ENCODE assay signal across 8 cellular contexts in the genomic region with DNA sequence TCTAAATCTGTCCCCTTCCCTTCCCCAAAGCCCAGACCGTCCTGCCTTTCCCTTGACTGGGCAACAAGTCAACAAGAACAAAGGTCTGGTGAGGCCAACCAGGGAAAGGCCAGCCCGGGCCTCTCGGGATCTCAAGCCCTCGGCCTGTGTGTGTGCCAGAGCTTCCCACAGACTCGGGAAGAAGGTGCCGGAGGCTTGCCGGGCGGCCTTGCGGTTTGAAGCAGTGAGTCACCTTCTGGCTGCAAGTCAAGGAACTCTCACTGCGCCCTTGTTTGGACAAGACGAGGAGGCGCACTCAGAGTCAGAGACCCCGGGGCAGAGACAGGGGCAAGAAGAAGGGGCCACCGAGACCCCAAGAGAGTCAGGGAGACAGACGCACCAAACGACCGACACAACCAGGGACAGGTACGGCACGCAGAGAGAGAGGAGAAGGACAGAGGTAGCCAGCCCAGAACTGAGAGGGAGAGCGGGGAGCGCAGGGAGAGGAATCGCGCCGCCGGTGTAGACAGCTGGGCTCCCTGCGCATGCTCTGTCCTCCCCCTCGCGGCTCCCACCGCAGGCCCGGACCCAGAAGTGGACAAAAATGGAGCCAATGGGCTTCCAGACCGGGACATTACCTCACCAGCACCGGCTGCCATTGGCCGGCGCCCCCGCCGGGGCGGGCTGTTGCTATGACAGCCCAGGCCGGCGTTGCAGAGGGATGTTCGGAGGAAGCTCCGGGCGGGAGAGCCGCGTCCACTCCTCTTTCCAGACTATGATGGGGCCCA.
DNase-seq lines count a peak whose midpoint lies in the region; ATAC-seq, FAIRE-seq and TF ChIP-seq lines count a peak whose summit lies in the region.

No MANE protein-coding gene starts in this region.

- peak in 1 of 3 experiments; percentile 2; a peak in 1 of 4 replicates for TF ChIP-seq CTCF in H1 (IDR thresholded peaks at IDR 0.05; ENCODE audit: control extremely low read depth in 1 of 3, insufficient read depth in 1 of 3, low read depth in 1 of 3, low read length in 3 of 3)

- TF ChIP-seq EP300 in H1 (IDR thresholded peaks at IDR 0.05; ENCODE audit: borderline replicate concordance in 1 of 2, low read depth in 2 of 2, low read length in 2 of 2), result no peak

- no peaks in the 10 kb centered on the region for H3K9me3 ChIP-seq in CD4-positive, CD25-positive, alpha-beta regulatory T cell (ENCODE audit: control insufficient read depth in 2 of 2, low read length in 2 of 2)
- H3K9me3 ChIP-seq in H1 (ENCODE audit: insufficient read depth in 2 of 2, low read depth in 1 of 2, low read length in 1 of 2), result no peaks in the 10 kb centered on the region

- H3K4ac ChIP-seq in H1 (replicated peaks; ENCODE audit: insufficient read length, low read depth, low read length), result no peak overlapping the region

- CTCF ChIA-PET in activated CD8-positive, alpha-beta memory T cell treated with anti-CD3 and anti-CD28 coated beads, Interleukin-2, amount 10 ng/mL, durations not matched to agents 7 days and 5 days (lab: Charles Lee), result interaction anchor here (0.9 to 4.0 kb wide), 2 partner anchors 13 to 22 kb away, joined by 3 to 12 read pairs; no protein-coding TSS in a partner anchor
- CTCF ChIA-PET in H1 (lab: Charles Lee; ENCODE audit: partially characterized antibody), result interaction anchor here (0.7 to 10.9 kb wide), 8 partner anchors 10 to 98 kb away, joined by 3 to 158 read pairs (median 4); no protein-coding TSS in a partner anchor

- no peaks in the 10 kb centered on the region for H3K79me1 ChIP-seq in H1 (ENCODE audit: low read depth, low read length)

- peak overlapping the region; percentile 87; the same call in 1 of the 2 replicates for H2AFZ ChIP-seq in H1 (ENCODE audit: low read length)

- H3K79me2 ChIP-seq in H1 (ENCODE audit: control insufficient read depth in 1 of 2, insufficient read depth in 2 of 2, low read length in 2 of 2), result no peaks in the 10 kb centered on the region

- H4K8ac ChIP-seq in H1 (ENCODE audit: extremely low read depth, insufficient read depth, low read length), result no peak overlapping the region; the same call in 1 of the 2 replicates

- H3K36me3 ChIP-seq in CD4-positive, CD25-positive, alpha-beta regulatory T cell (ENCODE audit: control insufficient read depth, insufficient read depth, low read length), result no peaks in the 10 kb centered on the region
- no peaks in the 10 kb centered on the region for H3K36me3 ChIP-seq in H1 (ENCODE audit: control insufficient read depth in 2 of 4, insufficient read depth in 4 of 4, low read length in 3 of 4)

- H4K91ac ChIP-seq in H1 (replicated peaks; ENCODE audit: insufficient read length, low read length), result no peak overlapping the region

- H3K14ac ChIP-seq in H1 (ENCODE audit: insufficient read length), result no peak overlapping the region

- H3K4me3 Mint-ChIP-seq in CD4-positive, CD25-positive, alpha-beta regulatory T cell, result peak overlapping the region in 2 of 4 donors; percentile 65 to 77
- peak overlapping the region; percentile 48 for H3K4me3 Mint-ChIP-seq in activated CD8-positive, alpha-beta memory T cell treated with anti-CD3 and anti-CD28 coated beads, Interleukin-2, amount 10 ng/mL, durations not matched to agents 7 days and 5 days

- peaks cover 11% of the 10 kb centered on the region for H3K4me1 ChIP-seq in CD4-positive, CD25-positive, alpha-beta regulatory T cell (ENCODE audit: control insufficient read depth, insufficient read depth, low read length, poor library complexity, severe bottlenecking)
- peaks cover 0 to 13% (median 8%) of the 10 kb centered on the region in 4 experiments; a peak in 6 of 7 replicates for H3K4me1 ChIP-seq in H1 (replicated peaks in 1 of 4; ENCODE audit: control insufficient read depth in 3 of 4, insufficient read depth in 4 of 4, low read length in 3 of 4)

- peaks cover 0 to 19% (median 12%) of the 10 kb centered on the region in 4 donors for H3K4me1 Mint-ChIP-seq in CD4-positive, CD25-positive, alpha-beta regulatory T cell
- H3K4me1 Mint-ChIP-seq in activated CD8-positive, alpha-beta memory T cell treated with anti-CD3 and anti-CD28 coated beads, Interleukin-2, amount 10 ng/mL, durations not matched to agents 7 days and 5 days, result peaks cover 16% of the 10 kb centered on the region

- no peaks in the 10 kb centered on the region for H3K36me3 Mint-ChIP-seq in CD4-positive, CD25-positive, alpha-beta regulatory T cell
- no peaks in the 10 kb centered on the region for H3K36me3 Mint-ChIP-seq in activated CD8-positive, alpha-beta memory T cell treated with anti-CD3 and anti-CD28 coated beads, Interleukin-2, amount 10 ng/mL, durations not matched to agents 7 days and 5 days

- no peak overlapping the region for H3K23ac ChIP-seq in H1 (ENCODE audit: insufficient read length)

- POLR2A ChIA-PET in H1 (lab: Charles Lee; ENCODE audit: partially characterized antibody), result interaction anchor here (0.8 to 2.1 kb wide), 7 partner anchors 8 to 49 kb away, joined by 3 to 6 read pairs (median 3); no protein-coding TSS in a partner anchor

- H2AK5ac ChIP-seq in H1 (ENCODE audit: low read depth, low read length), result peak overlapping the region; percentile 31; the same call in 1 of the 2 replicates

- peak overlapping the region; percentile 31 for H4K5ac ChIP-seq in H1 (ENCODE audit: insufficient read length, low read depth, low read length)

- H2BK15ac ChIP-seq in H1 (ENCODE audit: low read length), result no peak overlapping the region

- H3K27me3 ChIP-seq in CD4-positive, CD25-positive, alpha-beta regulatory T cell (ENCODE audit: control insufficient read depth, insufficient read depth, low read length), result peaks cover 25% of the 10 kb centered on the region
- peaks cover 0 to 17% (median 13%) of the 10 kb centered on the region in 4 experiments; a peak in 5 of 7 replicates for H3K27me3 ChIP-seq in H1 (replicated peaks in 1 of 4; ENCODE audit: control insufficient read depth in 3 of 4, extremely low read depth in 1 of 4, insufficient read depth in 3 of 4, low read length in 3 of 4)

- TF ChIP-seq RAD21 in H1 (IDR thresholded peaks at IDR 0.05 in 1 of 2, conservative IDR thresholded peaks at IDR 0.05 in 1 of 2; ENCODE audit: low read depth in 2 of 2, low read length in 2 of 2), result peak in 1 of 2 experiments; percentile 15; a peak in 1 of 4 replicates

- peak overlapping the region; percentile 48 for H3K18ac ChIP-seq in H1 (ENCODE audit: extremely low read depth, low read length)

- H4K20me1 ChIP-seq in H1 (replicated peaks in 1 of 2; ENCODE audit: control insufficient read depth in 1 of 2, insufficient read depth in 2 of 2, low read length in 2 of 2), result peaks cover 0 to 2% of the 10 kb centered on the region in 2 experiments

- H2BK12ac ChIP-seq in H1 (ENCODE audit: low read depth, low read length), result peak overlapping the region; percentile 4

- peak; percentile 95 for FAIRE-seq in HTR-8/SVneo (lab: Jason Lieb, UNC)
- peak; percentile 81 for FAIRE-seq in H1 (lab: Jason Lieb, UNC)

- H3K27me3 Mint-ChIP-seq in CD4-positive, CD25-positive, alpha-beta regulatory T cell, result peaks cover 68% of the 10 kb centered on the region
- peaks cover 87% of the 10 kb centered on the region for H3K27me3 Mint-ChIP-seq in activated CD8-positive, alpha-beta memory T cell treated with anti-CD3 and anti-CD28 coated beads, Interleukin-2, amount 10 ng/mL, durations not matched to agents 7 days and 5 days

- H2BK20ac ChIP-seq in H1 (ENCODE audit: low read length), result no peak overlapping the region

- TF ChIP-seq POLR2A in H1 (IDR thresholded peaks at IDR 0.05; ENCODE audit: control extremely low read depth in 1 of 2, low read depth in 2 of 2, low read length in 2 of 2), result no peak

- H3K23me2 ChIP-seq in H1 (ENCODE audit: low read depth, low read length), result peaks cover 8% of the 10 kb centered on the region; the same call in 1 of the 2 replicates

- H3K9me3 Mint-ChIP-seq in CD4-positive, CD25-positive, alpha-beta regulatory T cell, result peaks cover 0 to 3% (median 0%) of the 10 kb centered on the region in 7 donors
- no peaks in the 10 kb centered on the region for H3K9me3 Mint-ChIP-seq in activated CD8-positive, alpha-beta memory T cell treated with anti-CD3 and anti-CD28 coated beads, Interleukin-2, amount 10 ng/mL, durations not matched to agents 7 days and 5 days (ENCODE audit: low read depth)

- peak in 2 of 3 donors; percentile 12 to 69 for DNase-seq in CD4-positive, CD25-positive, alpha-beta regulatory T cell
- DNase-seq in HTR-8/SVneo (ENCODE audit: insufficient read length, low spot score), result peak; percentile 99
- DNase-seq in NOMO-1 treated with dmso at 0.1 percent for 144 hours (lab: John Stamatoyannopoulos, UW; ENCODE audit: unreplicated experiment), result peak; percentile 86
- peak; percentile 70 for DNase-seq in activated CD8-positive, alpha-beta memory T cell treated with anti-CD3 and anti-CD28 coated beads, Interleukin-2, amount 10 ng/mL, durations not matched to agents 7 days and 5 days
- DNase-seq in H1 (ENCODE audit: low read depth in 1 of 2, low spot score in 2 of 2), result peak; percentile 85 to 95
- peak; percentile 96 to 99 for DNase-seq in lung microvascular endothelial cell (ENCODE audit: low read depth in 2 of 2)
- DNase-seq in stimulated activated CD4-positive, alpha-beta T cell treated with anti-CD3 and anti-CD28 coated beads, TNF-alpha, amount 100 ng/mL, for 4 hours (ENCODE audit: low read depth in 3 of 3), result peak; percentile 8 to 26 (median 14)

- H3K27ac ChIP-seq in CD4-positive, CD25-positive, alpha-beta regulatory T cell (ENCODE audit: insufficient read depth, low read length, poor library complexity, severe bottlenecking), result no peak overlapping the region
- no peak overlapping the region for H3K27ac ChIP-seq in H1 (ENCODE audit: low read depth, low read length)

- H2BK5ac ChIP-seq in H1 (ENCODE audit: low read depth, low read length), result peak overlapping the region; percentile 61; the same call in 1 of the 2 replicates

- no peak overlapping the region for H3K27ac Mint-ChIP-seq in CD4-positive, CD25-positive, alpha-beta regulatory T cell
- H3K27ac Mint-ChIP-seq in activated CD8-positive, alpha-beta memory T cell treated with anti-CD3 and anti-CD28 coated beads, Interleukin-2, amount 10 ng/mL, durations not matched to agents 7 days and 5 days, result no peak overlapping the region

- peak overlapping the region in 3 of 4 experiments; percentile 64 to 77 (median 75); a peak in 6 of 7 replicates for H3K9ac ChIP-seq in H1 (replicated peaks in 1 of 4; ENCODE audit: extremely low read depth in 1 of 4, low read depth in 3 of 4, low read length in 3 of 4)

- peak; percentile 50 to 55 for ATAC-seq in CD4-positive, CD25-positive, alpha-beta regulatory T cell (ENCODE audit: low read depth in 2 of 2)
- peak; percentile 94 for ATAC-seq in GM21381 (IDR thresholded peaks at IDR 0.05; ENCODE audit: unreplicated experiment)
- peak; percentile 82 for ATAC-seq in activated CD8-positive, alpha-beta memory T cell treated with anti-CD3 and anti-CD28 coated beads, Interleukin-2, amount 10 ng/mL, durations not matched to agents 7 days and 5 days

- peak overlapping the region; percentile 78 to 95 for H3K4me2 ChIP-seq in H1 (ENCODE audit: insufficient read depth in 1 of 2, low read depth in 2 of 2, low read length in 2 of 2)

- 8% methylated on average over 32 of the region's 44 CpGs; no CpG with 5 or more reads in 1 of the 2 experiments for WGBS in H1 (ENCODE audit: extremely low coverage in 1 of 2, insufficient coverage in 1 of 2, insufficient read length in 1 of 2, insufficient replicate concordance in 2 of 2, low coverage in 1 of 2, low lambda C conversion rate in 2 of 2, missing lambda C conversion rate in 1 of 2), 2 experiments

- H3K56ac ChIP-seq in H1 (replicated peaks; ENCODE audit: insufficient read length, low read depth, low read length), result no peak overlapping the region

- H3K4me3 ChIP-seq in CD4-positive, CD25-positive, alpha-beta regulatory T cell (ENCODE audit: low read depth, low read length), result no peak overlapping the region
- H3K4me3 ChIP-seq in H1 (ENCODE audit: extremely low read depth in 1 of 4, insufficient read depth in 2 of 4, low read depth in 3 of 4, low read length in 4 of 4), result peak overlapping the region; percentile 43 to 68 (median 53)

- H2BK120ac ChIP-seq in H1 (replicated peaks; ENCODE audit: low read depth, low read length), result no peak overlapping the region

Comparison
In these comparisons a context has a peak if more than half of its experiments do, and no peak if none do; other contexts are left out.
1. DNase-seq: peak in every context shown above with its lines; median percentile 99 in HTR-8/SVneo; 98 in lung microvascular endothelial cell; 90 in H1; 86 in NOMO-1 treated with dmso at 0.1 percent for 144 hours; 70 in activated CD8-positive, alpha-beta memory T cell treated with anti-CD3 and anti-CD28 coated beads, Interleukin-2, amount 10 ng/mL, durations not matched to agents 7 days and 5 days; 40 in CD4-positive, CD25-positive, alpha-beta regulatory T cell; 14 in stimulated activated CD4-positive, alpha-beta T cell treated with anti-CD3 and anti-CD28 coated beads, TNF-alpha, amount 100 ng/mL, for 4 hours.